26 cellular contexts compared by ENCODE assay signal in genomic region chr16:55255890-55256289, GRCh38.
"Had no signal": no experiment of that assay in that cellular context is flagged by ENCODE, and none has a peak within 500 bp of the region (broad histone marks: within the 10 kb centered on the region; RNA-seq: fewer than 3 reads in every experiment).

No MANE protein-coding gene starts in this region.

- ATAC-seq: foreskin keratinocyte; gastroesophageal sphincter; heart left ventricle; left cardiac atrium; natural killer cell treated with Interleukin-12 subunit alpha and Interleukin-12 subunit beta and Interleukin-15 and Interleukin-18, amount 100 ng/mL, for 72 hours; pancreas; stimulated activated effector memory CD8-positive, alpha-beta T cell treated with anti-CD3 and anti-CD28 coated beads, Interleukin-12 subunit alpha, Interleukin-12 subunit beta, amount 100 ng/mL, for 72 hours had no signal

- H3K4me2 ChIP-seq: hepatocyte had no signal

- H3K27ac ChIP-seq: esophagus muscularis mucosa, foreskin keratinocyte, gastroesophageal sphincter, heart left ventricle, hepatocyte, left lung, neutrophil, pancreas, right atrium auricular region, sigmoid colon, thoracic aorta, tibial nerve, upper lobe of left lung had no signal

- H3K27me3 ChIP-seq: heart left ventricle, left lung, pancreas, right atrium auricular region, tibial nerve, upper lobe of left lung had no signal

- H2AFZ ChIP-seq: hepatocyte had no signal

- H3K9me3 ChIP-seq: left lung, neutrophil, pancreas, sigmoid colon, thoracic aorta, upper lobe of left lung had no signal

- H3K4me3 ChIP-seq: esophagus muscularis mucosa, gastroesophageal sphincter, heart left ventricle, hepatocyte, left lung, pancreas, right atrium auricular region, sigmoid colon, thoracic aorta, tibial nerve, upper lobe of left lung had no signal

- H3K4me1 ChIP-seq: esophagus muscularis mucosa, foreskin keratinocyte, gastroesophageal sphincter, heart left ventricle, left lung, pancreas, right atrium auricular region, sigmoid colon, tibial nerve, upper lobe of left lung had no signal

- FAIRE-seq: colon, endothelial cell of umbilical vein, pancreas, urothelium cell line had no signal

- DNase-seq: effector CD8-positive, alpha-beta T cell; endodermal cell; foreskin keratinocyte; heart left ventricle; left cardiac atrium; left lung; mesenchymal stem cell; naive B cell; pancreas; sigmoid colon; stimulated activated CD4-positive, alpha-beta T cell treated with anti-CD3 and anti-CD28 coated beads, Interleukin-2, amount 100 ng/mL, for 24 hours; stimulated activated CD4-positive, alpha-beta T cell treated with anti-CD3 and anti-CD28 coated beads, Interleukin-4, amount 100 ng/mL, for 24 hours; stimulated activated naive CD4-positive, alpha-beta T cell treated with Interleukin-2 at 50 U/mL for 16 hours had no signal

- H3K79me2 ChIP-seq: hepatocyte had no signal

- H3K36me3 ChIP-seq: esophagus muscularis mucosa, gastroesophageal sphincter, heart left ventricle, left lung, neutrophil, pancreas, right atrium auricular region, sigmoid colon, thoracic aorta, tibial nerve, upper lobe of left lung had no signal
